In genomic region chr5:151189151-151189550, GRCh38 we compare ENCODE assay signal across 13 cellular contexts. TPM values are rescaled to one million over a fixed set of nuclear protein-coding genes. Genes with fewer than 3 reads are reported as not detected.
DNase-seq lines count a peak whose midpoint lies in the region; ATAC-seq and TF ChIP-seq lines count a peak whose summit lies in the region.
"Had no signal": no experiment of that assay in that cellular context is flagged by ENCODE, and none has a peak within 500 bp of the region (broad histone marks: within the 10 kb centered on the region; RNA-seq: fewer than 3 reads in every experiment).

No MANE protein-coding gene starts in this region.

- ATAC-seq in activated naive CD8-positive, alpha-beta T cell treated with anti-CD3 and anti-CD28 coated beads, Interleukin-2, amount 50 U/mL, for 24 hours, result no peak
- ATAC-seq in memory B cell (ENCODE audit: low read depth) (no peak), WTC11 (no peak)

- no peaks in the 10 kb centered on the region for H3K27me3 ChIP-seq in SU-DHL-6 (ENCODE audit: low read length)
- H3K27me3 ChIP-seq: BE2C had no signal

- H3K9me2 ChIP-seq in SU-DHL-6 (replicated peaks; ENCODE audit: insufficient read depth, low read length), result no peaks in the 10 kb centered on the region

- peaks cover 48% of the 10 kb centered on the region for H3K4me1 Mint-ChIP-seq in activated naive CD8-positive, alpha-beta T cell (ENCODE audit: low read depth)
- H3K4me1 Mint-ChIP-seq in activated naive CD8-positive, alpha-beta T cell treated with anti-CD3 and anti-CD28 coated beads, Interleukin-2, amount 50 U/mL, for 24 hours, result peaks cover 43% of the 10 kb centered on the region
- H3K4me1 Mint-ChIP-seq in memory B cell (peaks cover 44% of the 10 kb centered on the region), WTC11 (peaks cover 26% of the 10 kb centered on the region)

- no peaks in the 10 kb centered on the region for H3K27me3 Mint-ChIP-seq in activated naive CD8-positive, alpha-beta T cell
- no peaks in the 10 kb centered on the region for H3K27me3 Mint-ChIP-seq in activated naive CD8-positive, alpha-beta T cell treated with anti-CD3 and anti-CD28 coated beads, Interleukin-2, amount 50 U/mL, for 24 hours
- H3K27me3 Mint-ChIP-seq in memory B cell (no peaks in the 10 kb centered on the region), WTC11 (ENCODE audit: low read depth) (no peaks in the 10 kb centered on the region)
- H3K27me3 Mint-ChIP-seq: CD4-positive, alpha-beta memory T cell had no signal

- no peaks in the 10 kb centered on the region; the same call in 1 of the 2 replicates for H3K9me3 ChIP-seq in SU-DHL-6 (ENCODE audit: insufficient read depth, low read length)
- H3K9me3 ChIP-seq: BE2C had no signal

- H3K79me2 ChIP-seq in SU-DHL-6 (ENCODE audit: insufficient read depth, low read length), result peaks cover 60% of the 10 kb centered on the region

- peaks cover 89% of the 10 kb centered on the region for H3K36me3 ChIP-seq in SU-DHL-6 (ENCODE audit: low read length)
- H3K36me3 ChIP-seq: BE2C had no signal

- peaks cover 11% of the 10 kb centered on the region for H3K9me3 Mint-ChIP-seq in activated naive CD8-positive, alpha-beta T cell (ENCODE audit: low read depth)
- H3K9me3 Mint-ChIP-seq in activated naive CD8-positive, alpha-beta T cell treated with anti-CD3 and anti-CD28 coated beads, Interleukin-2, amount 50 U/mL, for 24 hours, result peaks cover 28% of the 10 kb centered on the region
- peaks cover 13% of the 10 kb centered on the region for H3K9me3 Mint-ChIP-seq in memory B cell
- H3K9me3 Mint-ChIP-seq in WTC11, result peaks cover 4% of the 10 kb centered on the region

- H3K4me3 ChIP-seq in SU-DHL-6 (ENCODE audit: insufficient read depth, low read length, poor library complexity, severe bottlenecking), result no peak overlapping the region
- H3K4me3 ChIP-seq: GM23248 had no signal

- peaks cover 40% of the 10 kb centered on the region for H3F3A ChIP-seq in SU-DHL-6 (ENCODE audit: insufficient read depth)

- POLR2A ChIA-PET in WTC11 (lab: Charles Lee), result no interaction called here

- H3K4me3 Mint-ChIP-seq in activated naive CD8-positive, alpha-beta T cell, result no peak overlapping the region
- H3K4me3 Mint-ChIP-seq in activated naive CD8-positive, alpha-beta T cell treated with anti-CD3 and anti-CD28 coated beads, Interleukin-2, amount 50 U/mL, for 24 hours, result no peak overlapping the region
- H3K4me3 Mint-ChIP-seq in memory B cell (no peak overlapping the region), WTC11 (no peak overlapping the region)

- DNase-seq in activated naive CD8-positive, alpha-beta T cell treated with anti-CD3 and anti-CD28 coated beads, Interleukin-2, amount 50 U/mL, for 24 hours, result no peak
- no peak for DNase-seq in memory B cell (ENCODE audit: low spot score in 2 of 2)
- no peak for DNase-seq in GF-D8 (lab: John Stamatoyannopoulos, UW)
- no peak for DNase-seq in NCI-H146 (lab: John Stamatoyannopoulos, UW)
- no peak for DNase-seq in WTC11 (ENCODE audit: low spot score)
- DNase-seq: ACHN; BE2C; CD4-positive, alpha-beta memory T cell; DMS79; GM23248 had no signal

- peaks cover 40% of the 10 kb centered on the region for H3K36me3 Mint-ChIP-seq in activated naive CD8-positive, alpha-beta T cell
- peaks cover 59% of the 10 kb centered on the region for H3K36me3 Mint-ChIP-seq in activated naive CD8-positive, alpha-beta T cell treated with anti-CD3 and anti-CD28 coated beads, Interleukin-2, amount 50 U/mL, for 24 hours (ENCODE audit: low read depth)
- H3K36me3 Mint-ChIP-seq in memory B cell, result peaks cover 55% of the 10 kb centered on the region
- peaks cover 4% of the 10 kb centered on the region; the same call in 1 of the 2 replicates for H3K36me3 Mint-ChIP-seq in WTC11

- TF ChIP-seq CTCF in SU-DHL-6 (IDR thresholded peaks at IDR 0.05; ENCODE audit: insufficient read depth, low read length, poor library complexity, severe bottlenecking) (no peak), WTC11 (IDR thresholded peaks at IDR 0.05) (no peak)

- H3K9ac ChIP-seq in SU-DHL-6 (ENCODE audit: low read length), result no peak overlapping the region
- H3K9ac ChIP-seq: GM23248 had no signal

- peak overlapping the region; percentile 61 for H3K27ac Mint-ChIP-seq in activated naive CD8-positive, alpha-beta T cell
- H3K27ac Mint-ChIP-seq in activated naive CD8-positive, alpha-beta T cell treated with anti-CD3 and anti-CD28 coated beads, Interleukin-2, amount 50 U/mL, for 24 hours, result no peak overlapping the region
- H3K27ac Mint-ChIP-seq in memory B cell (peak overlapping the region; percentile 43), WTC11 (no peak overlapping the region)

- no peak overlapping the region for H3K4me2 ChIP-seq in SU-DHL-6 (ENCODE audit: low read depth, low read length, poor library complexity, severe bottlenecking)

- peak overlapping the region; percentile 18; the same call in 1 of the 2 replicates for H3K27ac ChIP-seq in SU-DHL-6 (ENCODE audit: low read depth, low read length)
- H3K27ac ChIP-seq: C4-2B, GM23248 had no signal

- no peak overlapping the region for H2AFZ ChIP-seq in SU-DHL-6 (ENCODE audit: low read depth, low read length, severe bottlenecking)
- H2AFZ ChIP-seq: GM23248 had no signal

- H4K20me1 ChIP-seq in SU-DHL-6 (ENCODE audit: low read depth, low read length), result no peaks in the 10 kb centered on the region

- CTCF ChIA-PET in WTC11 (lab: Charles Lee), result interaction anchor here (1.1 to 1.4 kb wide), 2 partner anchors 50 to 63 kb away, joined by 3 to 5 read pairs; partner anchors contain the start of gene GM2A

TF ChIP-seq in WTC11, 78 proteins besides CTCF, POLR2A, EP300 and RAD21:
- TF ChIP-seq AR (CRISPR knock-in tag; IDR thresholded peaks at IDR 0.05) (no peak), MXD4 (CRISPR knock-in tag; IDR thresholded peaks at IDR 0.05; ENCODE audit: borderline replicate concordance) (no peak), ZSCAN18 (CRISPR knock-in tag; IDR thresholded peaks at IDR 0.05) (no peak), RORB (CRISPR knock-in tag; IDR thresholded peaks at IDR 0.05) (no peak), CREB1 (CRISPR knock-in tag; IDR thresholded peaks at IDR 0.05) (no peak), NFE2L1 (CRISPR knock-in tag; IDR thresholded peaks at IDR 0.05) (no peak), IRF2 (CRISPR knock-in tag; IDR thresholded peaks at IDR 0.05; ENCODE audit: borderline replicate concordance, low read depth) (no peak), TP53 (CRISPR knock-in tag; IDR thresholded peaks at IDR 0.05) (no peak), ZNF512 (CRISPR knock-in tag; IDR thresholded peaks at IDR 0.05; ENCODE audit: borderline replicate concordance) (no peak), FOXJ3 (CRISPR knock-in tag; IDR thresholded peaks at IDR 0.05; ENCODE audit: borderline replicate concordance) (no peak), ZNF317 (CRISPR knock-in tag; IDR thresholded peaks at IDR 0.05; ENCODE audit: borderline replicate concordance, low read depth) (no peak)

RNA-seq across cellular contexts. Expression of gene ANXA6, which starts 31.6 kb away (rescaled TPM):
- total RNA-seq in WTC11 (2021), result 92.8 to 95.4 TPM (median 92.9 TPM) in 3 replicates

RNA-seq across cellular contexts. Expression of gene CCDC69, which starts 34.7 kb away (rescaled TPM):
- total RNA-seq in WTC11 (2021), result 8.2 to 12.4 TPM (median 8.6 TPM) in 3 replicates

Comparison
In these comparisons a context has a peak if more than half of its experiments do, and no peak if none do; other contexts are left out.
1. H3K27ac Mint-ChIP-seq: peak in activated naive CD8-positive, alpha-beta T cell (single experiment) and memory B cell (single experiment); none in activated naive CD8-positive, alpha-beta T cell treated with anti-CD3 and anti-CD28 coated beads, Interleukin-2, amount 50 U/mL, for 24 hours (single experiment) and WTC11 (single experiment).